20 cellular contexts compared by ENCODE assay signal in genomic region chr22:27629908-27630733, GRCh38.
DNase-seq lines count a peak whose midpoint lies in the region; TF ChIP-seq lines count a peak whose summit lies in the region.
"Had no signal": no experiment of that assay in that cellular context is flagged by ENCODE, and none has a peak within 500 bp of the region (broad histone marks: within the 10 kb centered on the region; RNA-seq: fewer than 3 reads in every experiment).

No MANE protein-coding gene starts in this region.

- H2AFZ ChIP-seq in neural progenitor cell (replicated peaks), result peak overlapping the region; percentile 40

- H3K9me3 ChIP-seq in BLaER1 (no peaks in the 10 kb centered on the region), HUES48 (ENCODE audit: control insufficient read depth, insufficient read depth, low read length) (no peaks in the 10 kb centered on the region), ectodermal cell (ENCODE audit: control insufficient read depth, low read length) (no peaks in the 10 kb centered on the region), neural progenitor cell (ENCODE audit: low read depth) (no peaks in the 10 kb centered on the region)
- H3K9me3 ChIP-seq: Peyer's patch had no signal

- H4K20me1 ChIP-seq in BLaER1, result no peaks in the 10 kb centered on the region
- H4K20me1 ChIP-seq in neural progenitor cell (ENCODE audit: low read depth), result no peaks in the 10 kb centered on the region

- no peaks in the 10 kb centered on the region for H3K36me3 ChIP-seq in BLaER1
- no peaks in the 10 kb centered on the region for H3K36me3 ChIP-seq in HUES48 (ENCODE audit: control insufficient read depth, insufficient read depth, low read length)
- H3K36me3 ChIP-seq in ectodermal cell (ENCODE audit: control insufficient read depth, insufficient read depth, low read length), result no peaks in the 10 kb centered on the region
- H3K36me3 ChIP-seq in neural progenitor cell, result no peaks in the 10 kb centered on the region
- H3K36me3 ChIP-seq: Peyer's patch had no signal

- peak overlapping the region; percentile 38; the same call in 1 of the 2 replicates for H3K27ac ChIP-seq in BLaER1
- H3K27ac ChIP-seq in HUES48 (ENCODE audit: low read depth, low read length), result peak overlapping the region; percentile 35
- H3K27ac ChIP-seq in ectodermal cell (ENCODE audit: insufficient read depth, low read depth, low read length, poor library complexity, severe bottlenecking), result peak overlapping the region; percentile 53
- peak overlapping the region; percentile 76 for H3K27ac ChIP-seq in neural progenitor cell
- H3K27ac ChIP-seq: HL-60, Peyer's patch had no signal

- no peak overlapping the region for H3K4me3 ChIP-seq in BLaER1
- H3K4me3 ChIP-seq in HUES48 (ENCODE audit: low read depth, low read length), result no peak overlapping the region
- H3K4me3 ChIP-seq in ectodermal cell (ENCODE audit: insufficient read depth, low read depth, low read length), result no peak overlapping the region
- no peak overlapping the region for H3K4me3 ChIP-seq in neural progenitor cell
- H3K4me3 ChIP-seq: Peyer's patch had no signal

- peaks cover 2% of the 10 kb centered on the region for H3K36me3 Mint-ChIP-seq in neural progenitor cell
- H3K36me3 Mint-ChIP-seq: CD14-positive monocyte had no signal

- H3K79me2 ChIP-seq in neural progenitor cell (ENCODE audit: low read depth), result no peaks in the 10 kb centered on the region

- H3K27me3 ChIP-seq in BLaER1, result no peaks in the 10 kb centered on the region
- H3K27me3 ChIP-seq in HUES48 (ENCODE audit: control insufficient read depth, insufficient read depth, low read length), result no peaks in the 10 kb centered on the region
- no peaks in the 10 kb centered on the region for H3K27me3 ChIP-seq in ectodermal cell (ENCODE audit: control insufficient read depth, insufficient read depth, low read length, poor library complexity, severe bottlenecking)
- no peaks in the 10 kb centered on the region for H3K27me3 ChIP-seq in neural progenitor cell
- H3K27me3 ChIP-seq: Peyer's patch had no signal

- no peak for TF ChIP-seq CTCF in neural progenitor cell (IDR thresholded peaks at IDR 0.05)

- H3K4me3 Mint-ChIP-seq in neural progenitor cell, result no peak overlapping the region
- H3K4me3 Mint-ChIP-seq: CD14-positive monocyte had no signal

- 23 to 26% methylated on average over 20 to 21 of the region's 21 CpGs for WGBS in ectodermal cell, 2 experiments

- H3K9ac ChIP-seq in BLaER1, result no peak overlapping the region
- H3K9ac ChIP-seq in HUES48 (ENCODE audit: low read depth, low read length), result no peak overlapping the region
- no peak overlapping the region for H3K9ac ChIP-seq in neural progenitor cell

- H3K4me1 ChIP-seq in BLaER1 (peaks cover 24% of the 10 kb centered on the region), HUES48 (ENCODE audit: control insufficient read depth, insufficient read depth, low read length) (peaks cover 15% of the 10 kb centered on the region), ectodermal cell (ENCODE audit: control insufficient read depth, insufficient read depth, low read length) (peaks cover 17% of the 10 kb centered on the region), neural progenitor cell (peaks cover 18% of the 10 kb centered on the region)
- H3K4me1 ChIP-seq: Peyer's patch had no signal

- H3K4me2 ChIP-seq in BLaER1 (peak overlapping the region; percentile 34; the same call in 1 of the 2 replicates), neural progenitor cell (peak overlapping the region; percentile 54)

- peaks cover 4% of the 10 kb centered on the region for H3K9me3 Mint-ChIP-seq in neural progenitor cell

- H3F3A ChIP-seq in neural progenitor cell (ENCODE audit: low read depth), result peaks cover 44% of the 10 kb centered on the region

- H3K27ac Mint-ChIP-seq in neural progenitor cell, result peak overlapping the region; percentile 58
- H3K27ac Mint-ChIP-seq: CD14-positive monocyte had no signal

- peaks cover 40% of the 10 kb centered on the region for H3K4me1 Mint-ChIP-seq in neural progenitor cell

- DNase-seq in neural progenitor cell (ENCODE audit: low spot score), result peak; percentile 52
- DNase-seq in NCI-H1930 (lab: John Stamatoyannopoulos, UW), result no peak
- no peak for DNase-seq in DMS79 treated with DMSO at 0.1 percent for 48 hours (lab: John Stamatoyannopoulos, UW)
- DNase-seq in T-helper 1 cell, result no peak
- DNase-seq in NCI-H69 (lab: John Stamatoyannopoulos, UW), result no peak
- DNase-seq: DMS53, EL, HCEC 1CT, IMR-90, MV-4-11, NCI-H1694, NCI-H2081 treated with DMSO at 0.1 percent for 48 hours, NCI-H446, NCI-H748 treated with DMSO at 0.1 percent for 48 hours had no signal

- peaks cover 28% of the 10 kb centered on the region for H3K27me3 Mint-ChIP-seq in neural progenitor cell (ENCODE audit: insufficient read depth, low read depth)
